Comparison of ENCODE assay signal across 8 cellular contexts in genomic region chr2:25982968-25983280, GRCh38. TPM values are rescaled to one million over a fixed set of nuclear protein-coding genes. Genes with fewer than 3 reads are reported as not detected.
DNase-seq lines count a peak whose midpoint lies in the region; ATAC-seq and TF ChIP-seq lines count a peak whose summit lies in the region.

No MANE protein-coding gene starts in this region.

- H3K4me1 ChIP-seq in mesenchymal stem cell (ENCODE audit: control insufficient read depth, insufficient read depth, low read depth, low read length) (peaks cover 39% of the 10 kb centered on the region), upper lobe of left lung (peaks cover 5 to 19% (median 11%) of the 10 kb centered on the region in 4 donors)

- peak overlapping the region; percentile 66 for H2AFZ ChIP-seq in mesenchymal stem cell (ENCODE audit: low read depth, low read length)

- intact Hi-C loops in MCF 10A (cut with micrococcal nuclease) = no loop called here

- no peak overlapping the region for H2BK5ac ChIP-seq in mesenchymal stem cell (ENCODE audit: low read depth, low read length, poor library complexity, severe bottlenecking)

- POLR2A ChIA-PET in MCF 10A (lab: Yijun Ruan, JAX) = interaction anchor here (1.0 to 1.2 kb wide), 2 partner anchors 54 to 104 kb away, joined by 3 read pairs; partner anchors contain the start of gene ASXL2

- H3K4me3 ChIP-seq in mesenchymal stem cell (ENCODE audit: insufficient read depth in 1 of 2, low read depth in 1 of 2, low read length in 2 of 2) (peak overlapping the region; percentile 78 to 90), upper lobe of left lung (peak overlapping the region in 3 of 4 donors; percentile 62 to 85 (median 79))

- peaks cover 14% of the 10 kb centered on the region for H3K79me1 ChIP-seq in mesenchymal stem cell (replicated peaks; ENCODE audit: low read length, poor library complexity, severe bottlenecking)

- no peaks in the 10 kb centered on the region for H3K36me3 Mint-ChIP-seq in activated naive CD4-positive, alpha-beta T cell treated with anti-CD3 and anti-CD28 coated beads, Interleukin-2, amount 50 U/mL, for 24 hours
- no peaks in the 10 kb centered on the region for H3K36me3 Mint-ChIP-seq in MCF 10A (ENCODE audit: insufficient read depth, unreplicated experiment)

- H3K9ac ChIP-seq in mesenchymal stem cell (ENCODE audit: low read length) = peak overlapping the region; percentile 83

- no peak overlapping the region for H4K91ac ChIP-seq in mesenchymal stem cell (ENCODE audit: low read length)

- H3K36me3 ChIP-seq in mesenchymal stem cell (ENCODE audit: control insufficient read depth in 1 of 2, insufficient read depth in 2 of 2, low read depth in 1 of 2, low read length in 2 of 2) (peaks cover 0 to 16% of the 10 kb centered on the region in 2 experiments), upper lobe of left lung (no peaks in the 10 kb centered on the region)

- no peak for TF ChIP-seq EP300 in upper lobe of left lung (IDR thresholded peaks at IDR 0.05)

- no peak overlapping the region for H3K14ac ChIP-seq in mesenchymal stem cell (ENCODE audit: low read length in 2 of 2)

- 64% methylated on average over 15 of the region's 15 CpGs for WGBS in mesenchymal stem cell
- 70 to 71% methylated on average over 15 of the region's 15 CpGs for WGBS in upper lobe of left lung, 2 donors

- H3K23ac ChIP-seq in mesenchymal stem cell (ENCODE audit: low read length in 2 of 2) = no peak overlapping the region

- H3K27ac Mint-ChIP-seq in activated naive CD4-positive, alpha-beta T cell treated with anti-CD3 and anti-CD28 coated beads, Interleukin-2, amount 50 U/mL, for 24 hours = peak overlapping the region; percentile 95
- no peak overlapping the region for H3K27ac Mint-ChIP-seq in MCF 10A (ENCODE audit: low read depth, unreplicated experiment)

- TF ChIP-seq CTCF in MCF 10A (IDR thresholded peaks at IDR 0.05; ENCODE audit: unreplicated experiment) (no peak), upper lobe of left lung (IDR thresholded peaks at IDR 0.05) (no peak)

- peak overlapping the region; percentile 54 to 64 for H2BK12ac ChIP-seq in mesenchymal stem cell (ENCODE audit: low read length in 2 of 2)

- no TSS peak for BruUV-seq in MCF 10A (replicated peaks; lab: Mats Ljungman, UMichigan)

- DNase-seq in activated naive CD4-positive, alpha-beta T cell treated with Interleukin-2 at 50 U/mL for 16 hours = no peak
- DNase-seq in MCF 10A (ENCODE audit: unreplicated experiment) (no peak), mesenchymal stem cell (no peak), upper lobe of left lung (no peak), NCI-H2029 (lab: John Stamatoyannopoulos, UW) (no peak)
- no peak for DNase-seq in stimulated activated CD4-positive, alpha-beta T cell treated with anti-CD3 and anti-CD28 coated beads, Interleukin-4, amount 100 ng/mL, for 1 hour

- H3K27me3 ChIP-seq in mesenchymal stem cell (ENCODE audit: control insufficient read depth in 1 of 2, insufficient read depth in 1 of 2, low read length in 2 of 2) (no peaks in the 10 kb centered on the region), upper lobe of left lung (no peaks in the 10 kb centered on the region)

- peak overlapping the region; percentile 40 to 79 for H3K4ac ChIP-seq in mesenchymal stem cell (ENCODE audit: low read depth in 1 of 2, low read length in 2 of 2)

- H3K4me3 Mint-ChIP-seq in activated naive CD4-positive, alpha-beta T cell treated with anti-CD3 and anti-CD28 coated beads, Interleukin-2, amount 50 U/mL, for 24 hours = peak overlapping the region; percentile 85
- peak overlapping the region; percentile 84 for H3K4me3 Mint-ChIP-seq in MCF 10A (ENCODE audit: unreplicated experiment)

- no peaks in the 10 kb centered on the region for H3K9me3 Mint-ChIP-seq in activated naive CD4-positive, alpha-beta T cell treated with anti-CD3 and anti-CD28 coated beads, Interleukin-2, amount 50 U/mL, for 24 hours
- no peaks in the 10 kb centered on the region for H3K9me3 Mint-ChIP-seq in MCF 10A (ENCODE audit: unreplicated experiment)

- no peak overlapping the region for H2AK5ac ChIP-seq in mesenchymal stem cell (ENCODE audit: low read length, severe bottlenecking)

- peaks cover 6% of the 10 kb centered on the region for H3K4me1 Mint-ChIP-seq in activated naive CD4-positive, alpha-beta T cell treated with anti-CD3 and anti-CD28 coated beads, Interleukin-2, amount 50 U/mL, for 24 hours
- H3K4me1 Mint-ChIP-seq in MCF 10A (ENCODE audit: insufficient read depth, unreplicated experiment) = peaks cover 9% of the 10 kb centered on the region

- H4K8ac ChIP-seq in mesenchymal stem cell (ENCODE audit: low read length) = peak overlapping the region; percentile 81

- no peak for TF ChIP-seq POLR2A in upper lobe of left lung (IDR thresholded peaks at IDR 0.05)

- H3K4me2 ChIP-seq in mesenchymal stem cell (ENCODE audit: low read length, poor library complexity, severe bottlenecking) = peak overlapping the region; percentile 78

- peak overlapping the region; percentile 56 for H2BK120ac ChIP-seq in mesenchymal stem cell (ENCODE audit: low read depth, low read length)

- H3K9me3 ChIP-seq in mesenchymal stem cell (ENCODE audit: control insufficient read depth, low read length) (no peaks in the 10 kb centered on the region), upper lobe of left lung (no peaks in the 10 kb centered on the region)

- ATAC-seq in upper lobe of left lung (ENCODE audit: low FRiP score in 2 of 2) (no peak), HG03457 (IDR thresholded peaks at IDR 0.05; ENCODE audit: unreplicated experiment) (no peak)

- peak overlapping the region; percentile 35 to 93 for H3K18ac ChIP-seq in mesenchymal stem cell (ENCODE audit: low read depth in 1 of 2, low read length in 2 of 2)

- no peak overlapping the region for H2BK15ac ChIP-seq in mesenchymal stem cell (ENCODE audit: low read depth, poor library complexity, severe bottlenecking)

- no peaks in the 10 kb centered on the region for H3K27me3 Mint-ChIP-seq in activated naive CD4-positive, alpha-beta T cell treated with anti-CD3 and anti-CD28 coated beads, Interleukin-2, amount 50 U/mL, for 24 hours
- no peaks in the 10 kb centered on the region for H3K27me3 Mint-ChIP-seq in MCF 10A (ENCODE audit: insufficient read depth, unreplicated experiment)

- H3K27ac ChIP-seq in mesenchymal stem cell (ENCODE audit: low read length, poor library complexity, severe bottlenecking) (no peak overlapping the region), upper lobe of left lung (peak overlapping the region in 2 of 4 donors; percentile 61 to 80)

- CTCF ChIA-PET in MCF 10A (lab: Yijun Ruan, JAX) = interaction anchor here (1.0 to 1.2 kb wide), 2 partner anchors 8 to 162 kb away, joined by 4 read pairs; no protein-coding TSS in a partner anchor

RNA-seq across cellular contexts. Expression of gene KIF3C, which starts 0.6 kb away (rescaled TPM):
- total RNA-seq in MCF 10A (2022) = 0.91 and 2.0 TPM in 2 replicates
- polyA plus RNA-seq in mesenchymal stem cell (2013, experiment 1 of 2) = 16.9 TPM
- 15.9 TPM for polyA plus RNA-seq in mesenchymal stem cell (2013, experiment 2 of 2)
- 10 to 100 TPM in 1 of 6 donors, 1 to 10 TPM in 5; 2.4 to 15.7 (median 4.4) TPM for total RNA-seq in upper lobe of left lung

RNA-seq across cellular contexts. Expression of gene RAB10, which starts 51.0 kb away (rescaled TPM):
- 139 and 147 TPM in 2 replicates for total RNA-seq in MCF 10A (2022)
- 106 TPM for polyA plus RNA-seq in mesenchymal stem cell (2013, experiment 1 of 2)
- polyA plus RNA-seq in mesenchymal stem cell (2013, experiment 2 of 2) = 107 TPM
- 100 to 1,000 TPM in 4 of 6 donors, 10 to 100 TPM in 2; 81.7 to 139 (median 106) TPM for total RNA-seq in upper lobe of left lung
